ENCODE assay signal across 29 cellular contexts in genomic region chr19:33465371-33465770, GRCh38.
"Had no signal": no experiment of that assay in that cellular context is flagged by ENCODE, and none has a peak within 500 bp of the region (broad histone marks: within the 10 kb centered on the region; RNA-seq: fewer than 3 reads in every experiment).

No MANE protein-coding gene starts in this region.

- H3K27ac ChIP-seq: colonic mucosa, gastrocnemius medialis, hepatocyte, sigmoid colon, stomach, thyroid gland, upper lobe of left lung, vagina had no signal

- H3K27me3 ChIP-seq: colonic mucosa, gastrocnemius medialis, hepatocyte, sigmoid colon, stomach, thyroid gland, upper lobe of left lung, vagina had no signal

- ATAC-seq: activated CD8-positive, alpha-beta T cell treated with anti-CD3 and anti-CD28 coated beads, Interleukin-2, amount 10 ng/mL, durations not matched to agents 7 days and 5 days; naive thymus-derived CD8-positive, alpha-beta T cell; SK-N-SH treated with all-trans-retinoic acid at 6 μM for 48 hours; stimulated activated memory B cell treated with anti-CD40 and anti-IgM and Interleukin-4, amounts not matched to agents 10 μg/mL and 1 μg/mL and 100 μg/mL, for 72 hours had no signal

- H3K9me3 ChIP-seq: colonic mucosa, gastrocnemius medialis, sigmoid colon, stomach, thyroid gland, upper lobe of left lung, vagina had no signal

- H3K4me3 Mint-ChIP-seq: activated CD8-positive, alpha-beta T cell treated with anti-CD3 and anti-CD28 coated beads, Interleukin-2, amount 10 ng/mL, durations not matched to agents 7 days and 5 days; activated naive CD8-positive, alpha-beta T cell; memory B cell; naive thymus-derived CD8-positive, alpha-beta T cell; neural crest cell; stimulated activated memory B cell treated with anti-CD40 and anti-IgM and Interleukin-4, amounts not matched to agents 10 μg/mL and 1 μg/mL and 100 μg/mL, for 72 hours had no signal

- H3K27ac Mint-ChIP-seq: activated CD8-positive, alpha-beta T cell treated with anti-CD3 and anti-CD28 coated beads, Interleukin-2, amount 10 ng/mL, durations not matched to agents 7 days and 5 days; activated naive CD8-positive, alpha-beta T cell; activated T-helper 2 cell treated with anti-CD3 and anti-CD28 coated beads, Interferon-gamma antibody, Interleukin-2, Interleukin-4, amounts not matched to agents 10 μg/mL and 5 μg/mL and 100 μg/mL, durations not matched to agents 14 hours and 24 hours and 36 hours; memory B cell; stimulated activated memory B cell treated with anti-CD40 and anti-IgM and Interleukin-4, amounts not matched to agents 10 μg/mL and 1 μg/mL and 100 μg/mL, for 72 hours had no signal

- H3K4me1 Mint-ChIP-seq: memory B cell; stimulated activated memory B cell treated with anti-CD40 and anti-IgM and Interleukin-4, amounts not matched to agents 10 μg/mL and 1 μg/mL and 100 μg/mL, for 72 hours had no signal

- H3K4me3 ChIP-seq: colonic mucosa, gastrocnemius medialis, hepatocyte, sigmoid colon, stomach, thyroid gland, upper lobe of left lung, vagina had no signal

- DNase-seq: activated CD8-positive, alpha-beta T cell treated with anti-CD3 and anti-CD28 coated beads, Interleukin-2, amount 10 ng/mL, durations not matched to agents 7 days and 5 days; activated naive CD4-positive, alpha-beta T cell treated with Interleukin-2 at 50 U/mL for 16 hours; activated T-cell treated with anti-CD3 and anti-CD28 coated beads, Interleukin-2, amount 50 U/mL, for 48 hours; anterior cingulate cortex; colonic mucosa; effector memory CD4-positive, alpha-beta T cell; erythroblast; gastrocnemius medialis; islet precursor cell; left cardiac atrium; naive thymus-derived CD8-positive, alpha-beta T cell; nucleus accumbens; sigmoid colon; small intestine; stimulated activated CD4-positive, alpha-beta T cell treated with anti-CD3 and anti-CD28 coated beads, Interleukin-1b, Interleukin-23, amount 100 ng/mL, for 48 hours; stimulated activated CD4-positive, alpha-beta T cell treated with anti-CD3 and anti-CD28 coated beads, Interleukin-4, amount 100 ng/mL, for 4 hours; stimulated activated CD8-positive, alpha-beta memory T cell treated with anti-CD3 and anti-CD28 coated beads, Interleukin-4, amount 100 ng/mL, for 48 hours; stomach; T-helper 2 cell; thyroid gland had no signal

- H3K9me3 Mint-ChIP-seq: activated T-helper 2 cell treated with anti-CD3 and anti-CD28 coated beads, Interferon-gamma antibody, Interleukin-2, Interleukin-4, amounts not matched to agents 10 μg/mL and 5 μg/mL and 100 μg/mL, durations not matched to agents 14 hours and 24 hours and 36 hours; memory B cell; naive thymus-derived CD8-positive, alpha-beta T cell; neural crest cell; stimulated activated memory B cell treated with anti-CD40 and anti-IgM and Interleukin-4, amounts not matched to agents 10 μg/mL and 1 μg/mL and 100 μg/mL, for 72 hours had no signal

- H3K36me3 ChIP-seq: colonic mucosa had no signal

- H3K27me3 Mint-ChIP-seq: activated naive CD8-positive, alpha-beta T cell; memory B cell; naive thymus-derived CD8-positive, alpha-beta T cell; stimulated activated memory B cell treated with anti-CD40 and anti-IgM and Interleukin-4, amounts not matched to agents 10 μg/mL and 1 μg/mL and 100 μg/mL, for 72 hours had no signal

- FAIRE-seq: small intestine had no signal

- H3K4me1 ChIP-seq: colonic mucosa, stomach, thyroid gland, upper lobe of left lung, vagina had no signal
